ENCODE assay signal across 21 cellular contexts in the genomic region with DNA sequence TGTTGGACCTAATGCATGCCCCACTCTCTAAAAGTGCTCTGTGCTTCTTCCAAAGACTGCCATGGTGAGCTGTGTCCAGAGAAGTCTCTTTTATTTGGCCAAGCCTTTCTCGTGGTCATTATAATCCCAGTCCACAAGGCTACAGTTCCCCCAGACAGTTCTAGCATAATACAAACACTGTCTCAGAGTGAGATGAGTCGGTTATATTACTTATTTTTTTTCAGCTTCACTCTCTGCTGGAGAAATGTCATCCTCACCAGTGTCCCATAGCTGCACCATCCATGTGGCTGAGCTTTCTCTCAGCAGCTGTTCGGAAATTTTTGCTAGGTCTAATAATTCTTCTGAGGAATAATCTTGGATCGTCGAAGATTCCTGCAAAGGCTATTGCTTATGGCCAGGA. TPM values are rescaled to one million over a fixed set of nuclear protein-coding genes. Genes with fewer than 3 reads are reported as not detected.
DNase-seq lines count a peak whose midpoint lies in the region; ATAC-seq and TF ChIP-seq lines count a peak whose summit lies in the region.
"Had no signal": no experiment of that assay in that cellular context is flagged by ENCODE, and none has a peak within 500 bp of the region (broad histone marks: within the 10 kb centered on the region; RNA-seq: fewer than 3 reads in every experiment).

No MANE protein-coding gene starts in this region.

- DNase-seq in ACHN (peak; percentile 20), HCEC 1CT (peak; percentile 23), astrocyte of the spinal cord (ENCODE audit: low read depth, low spot score) (peak; percentile 7), lung (ENCODE audit: low spot score) (no peak), T-helper 9 cell (no peak)
- DNase-seq in activated CD4-positive, alpha-beta memory T cell treated with anti-CD3 and anti-CD28 coated beads for 36 hours, result no peak
- DNase-seq in activated CD4-positive, alpha-beta memory T cell treated with anti-CD3 and anti-CD28 coated beads, Interleukin-2, amount 10 ng/mL, durations not matched to agents 7 days and 5 days, result no peak
- DNase-seq: activated CD4-positive, alpha-beta T cell treated with anti-CD3 and anti-CD28 coated beads, Interleukin-2, amount 10 ng/mL, durations not matched to agents 7 days and 5 days; activated T-cell treated with anti-CD3 and anti-CD28 coated beads, Interleukin-2, amount 50 U/mL, for 1 hour; AML-193; effector CD4-positive, alpha-beta T cell; EL; hippocampal formation; kidney; NCI-H1092; NCI-H526 treated with DMSO at 0.1 percent for 48 hours; sigmoid colon; stimulated activated CD4-positive, alpha-beta T cell treated with anti-CD3 and anti-CD28 coated beads, Interleukin-2, amount 100 ng/mL, for 24 hours; uterus had no signal

- POLR2A ChIA-PET in activated CD4-positive, alpha-beta memory T cell treated with anti-CD3 and anti-CD28 coated beads for 36 hours (lab: Charles Lee), result no interaction called here
- POLR2A ChIA-PET in activated CD4-positive, alpha-beta memory T cell treated with anti-CD3 and anti-CD28 coated beads, Interleukin-2, amount 10 ng/mL, durations not matched to agents 7 days and 5 days (lab: Charles Lee), result interaction anchor here (0.6 kb wide), 1 partner anchor 414 kb away, joined by 3 read pairs; a partner anchor contains a TSS

- no peak overlapping the region for H3K27ac Mint-ChIP-seq in activated CD4-positive, alpha-beta memory T cell treated with anti-CD3 and anti-CD28 coated beads for 36 hours
- H3K27ac Mint-ChIP-seq in activated CD4-positive, alpha-beta memory T cell treated with anti-CD3 and anti-CD28 coated beads, Interleukin-2, amount 10 ng/mL, durations not matched to agents 7 days and 5 days, result no peak overlapping the region
- H3K27ac Mint-ChIP-seq: activated CD4-positive, alpha-beta T cell treated with anti-CD3 and anti-CD28 coated beads, Interleukin-2, amount 10 ng/mL, durations not matched to agents 7 days and 5 days; activated naive CD8-positive, alpha-beta T cell had no signal

- no peaks in the 10 kb centered on the region for H3K27me3 ChIP-seq in lung (ENCODE audit: control insufficient read depth, insufficient read depth)
- H3K27me3 ChIP-seq: sigmoid colon, uterus had no signal

- H3K27ac ChIP-seq in lung (ENCODE audit: low read depth in 1 of 2, low read length in 1 of 2), result no peak overlapping the region
- H3K27ac ChIP-seq: sigmoid colon, uterus had no signal

- no peak overlapping the region for H3K4me3 Mint-ChIP-seq in activated CD4-positive, alpha-beta memory T cell treated with anti-CD3 and anti-CD28 coated beads for 36 hours
- H3K4me3 Mint-ChIP-seq in activated CD4-positive, alpha-beta memory T cell treated with anti-CD3 and anti-CD28 coated beads, Interleukin-2, amount 10 ng/mL, durations not matched to agents 7 days and 5 days, result no peak overlapping the region
- H3K4me3 Mint-ChIP-seq: activated CD4-positive, alpha-beta T cell treated with anti-CD3 and anti-CD28 coated beads, Interleukin-2, amount 10 ng/mL, durations not matched to agents 7 days and 5 days; activated naive CD8-positive, alpha-beta T cell had no signal

- H3K9me3 ChIP-seq in lung (ENCODE audit: control insufficient read depth in 2 of 2, insufficient read depth in 1 of 2, low read length in 1 of 2), result no peaks in the 10 kb centered on the region
- H3K9me3 ChIP-seq: sigmoid colon, uterus had no signal

- H3K36me3 Mint-ChIP-seq in activated CD4-positive, alpha-beta memory T cell treated with anti-CD3 and anti-CD28 coated beads for 36 hours, result no peaks in the 10 kb centered on the region
- H3K36me3 Mint-ChIP-seq in activated CD4-positive, alpha-beta memory T cell treated with anti-CD3 and anti-CD28 coated beads, Interleukin-2, amount 10 ng/mL, durations not matched to agents 7 days and 5 days (ENCODE audit: low read depth), result no peaks in the 10 kb centered on the region
- H3K36me3 Mint-ChIP-seq: activated naive CD8-positive, alpha-beta T cell had no signal

- WGBS in lung, 2 donors, result 75 to 80% methylated on average over 5 of the region's 5 CpGs

- TF ChIP-seq CTCF in astrocyte of the spinal cord (IDR thresholded peaks at IDR 0.05; ENCODE audit: low read depth, low read length) (no peak), lung (IDR thresholded peaks at IDR 0.05; ENCODE audit: control extremely low read depth, extremely low read depth) (no peak)

- in situ Hi-C loops in ACHN (cut with HindIII; ENCODE audit: low pct_ligation_motif_present, low pct_unique_long_range_greater_than_20kb, low sequenced_read_pairs), result no loop called here
- in situ Hi-C loops in astrocyte of the spinal cord (cut with HindIII; ENCODE audit: low sequenced_read_pairs), result no loop called here

- CTCF ChIA-PET in activated CD4-positive, alpha-beta memory T cell treated with anti-CD3 and anti-CD28 coated beads for 36 hours (lab: Charles Lee), result no interaction called here
- CTCF ChIA-PET in activated CD4-positive, alpha-beta memory T cell treated with anti-CD3 and anti-CD28 coated beads, Interleukin-2, amount 10 ng/mL, durations not matched to agents 7 days and 5 days (lab: Charles Lee), result interaction anchor here (1.3 kb wide), 2 partner anchors 8 to 10 kb away, joined by 3 to 4 read pairs; no protein-coding TSS in a partner anchor

- no peaks in the 10 kb centered on the region for H3K36me3 ChIP-seq in lung (ENCODE audit: control insufficient read depth in 2 of 2, insufficient read depth in 2 of 2, low read length in 2 of 2)
- H3K36me3 ChIP-seq: sigmoid colon, uterus had no signal

- no peaks in the 10 kb centered on the region for H3K4me1 Mint-ChIP-seq in activated CD4-positive, alpha-beta memory T cell treated with anti-CD3 and anti-CD28 coated beads for 36 hours (ENCODE audit: low read depth)
- H3K4me1 Mint-ChIP-seq in activated CD4-positive, alpha-beta memory T cell treated with anti-CD3 and anti-CD28 coated beads, Interleukin-2, amount 10 ng/mL, durations not matched to agents 7 days and 5 days, result no peaks in the 10 kb centered on the region
- H3K4me1 Mint-ChIP-seq: activated CD4-positive, alpha-beta T cell treated with anti-CD3 and anti-CD28 coated beads, Interleukin-2, amount 10 ng/mL, durations not matched to agents 7 days and 5 days had no signal

- H3K4me1 ChIP-seq in lung (ENCODE audit: control insufficient read depth in 2 of 2, insufficient read depth in 2 of 2, low read length in 2 of 2), result no peaks in the 10 kb centered on the region
- H3K4me1 ChIP-seq: sigmoid colon, uterus had no signal

- no peaks in the 10 kb centered on the region for H3K27me3 Mint-ChIP-seq in activated CD4-positive, alpha-beta memory T cell treated with anti-CD3 and anti-CD28 coated beads for 36 hours
- no peaks in the 10 kb centered on the region for H3K27me3 Mint-ChIP-seq in activated CD4-positive, alpha-beta memory T cell treated with anti-CD3 and anti-CD28 coated beads, Interleukin-2, amount 10 ng/mL, durations not matched to agents 7 days and 5 days
- H3K27me3 Mint-ChIP-seq: activated CD4-positive, alpha-beta T cell treated with anti-CD3 and anti-CD28 coated beads, Interleukin-2, amount 10 ng/mL, durations not matched to agents 7 days and 5 days; activated naive CD8-positive, alpha-beta T cell had no signal

- H3K9me3 Mint-ChIP-seq in activated CD4-positive, alpha-beta memory T cell treated with anti-CD3 and anti-CD28 coated beads for 36 hours, result no peaks in the 10 kb centered on the region
- no peaks in the 10 kb centered on the region for H3K9me3 Mint-ChIP-seq in activated CD4-positive, alpha-beta memory T cell treated with anti-CD3 and anti-CD28 coated beads, Interleukin-2, amount 10 ng/mL, durations not matched to agents 7 days and 5 days
- H3K9me3 Mint-ChIP-seq: activated CD4-positive, alpha-beta T cell treated with anti-CD3 and anti-CD28 coated beads, Interleukin-2, amount 10 ng/mL, durations not matched to agents 7 days and 5 days had no signal

- no peak overlapping the region for H3K4me3 ChIP-seq in astrocyte of the spinal cord (ENCODE audit: low read depth, low read length)
- no peak overlapping the region for H3K4me3 ChIP-seq in lung
- H3K4me3 ChIP-seq: sigmoid colon, uterus had no signal

- intact Hi-C loops in activated CD4-positive, alpha-beta memory T cell treated with anti-CD3 and anti-CD28 coated beads for 36 hours (cut with micrococcal nuclease), result no loop called here

- ATAC-seq in lung (ENCODE audit: insufficient read depth, low FRiP score), result peak; percentile 11
- ATAC-seq in GM21723 (IDR thresholded peaks at IDR 0.05; ENCODE audit: unreplicated experiment), result no peak

RNA-seq across cellular contexts. Expression of a gene that starts 14.7 kb away (rescaled TPM):
- total RNA-seq in lung, result 10 to 100 TPM; 23.4 to 34.0 TPM
- 10 to 100 TPM in 1 of 2 donors, 1 to 10 TPM in 1; 7.5 to 26.1 TPM for polyA plus RNA-seq in lung
- total RNA-seq in activated CD4-positive, alpha-beta memory T cell treated with anti-CD3 and anti-CD28 coated beads for 36 hours, result 10 to 100 TPM; 11.1 to 12.8 TPM
- 10 to 100 TPM; 14.7 to 17.5 TPM for total RNA-seq in activated CD4-positive, alpha-beta memory T cell treated with anti-CD3 and anti-CD28 coated beads, Interleukin-2, amount 10 ng/mL, durations not matched to agents 7 days and 5 days

RNA-seq across cellular contexts. Expression of a gene that starts 18.1 kb away (rescaled TPM):
- 10 to 100 TPM in 1 of 2 donors, 1 to 10 TPM in 1; 1.3 to 23.5 TPM for total RNA-seq in lung
- under 1 TPM; 0.06 to 0.14 TPM for polyA plus RNA-seq in lung
- total RNA-seq in activated CD4-positive, alpha-beta memory T cell treated with anti-CD3 and anti-CD28 coated beads for 36 hours, result under 1 TPM; 0.43 to 0.53 TPM
- total RNA-seq in activated CD4-positive, alpha-beta memory T cell treated with anti-CD3 and anti-CD28 coated beads, Interleukin-2, amount 10 ng/mL, durations not matched to agents 7 days and 5 days, result 1 to 10 TPM; 1.5 to 1.6 TPM

Comparison
In these comparisons a context has a peak if more than half of its experiments do, and no peak if none do; other contexts are left out.
1. DNase-seq: peak in ACHN (single experiment), HCEC 1CT (single experiment) and astrocyte of the spinal cord (single experiment); none in lung (single experiment), T-helper 9 cell (single experiment), activated CD4-positive, alpha-beta memory T cell treated with anti-CD3 and anti-CD28 coated beads for 36 hours (single experiment) and activated CD4-positive, alpha-beta memory T cell treated with anti-CD3 and anti-CD28 coated beads, Interleukin-2, amount 10 ng/mL, durations not matched to agents 7 days and 5 days (single experiment).